19 cellular contexts compared by ENCODE assay signal in genomic region chr7:133804127-133804526, GRCh38.
DNase-seq lines count a peak whose midpoint lies in the region; ATAC-seq, FAIRE-seq and TF ChIP-seq lines count a peak whose summit lies in the region.
"Had no signal": no experiment of that assay in that cellular context is flagged by ENCODE, and none has a peak within 500 bp of the region (broad histone marks: within the 10 kb centered on the region; RNA-seq: fewer than 3 reads in every experiment).

No MANE protein-coding gene starts in this region.

- CTCF ChIA-PET in HEK293T (lab: Yijun Ruan, JAX): no interaction called here

- FAIRE-seq in GM12892 (lab: Jason Lieb, UNC): peak; percentile 44
- FAIRE-seq: H1 had no signal

- H3K4me3 ChIP-seq in OCI-LY3 (ENCODE audit: low read length): no peak overlapping the region
- H3K4me3 ChIP-seq: PC-9, SJCRH30 had no signal

- TF ChIP-seq POLR2A in GM12892 (IDR thresholded peaks at IDR 0.05; ENCODE audit: low read depth, low read length): no peak

- H4K20me1 ChIP-seq in OCI-LY3 (ENCODE audit: insufficient read depth, low read length): no peaks in the 10 kb centered on the region

- peaks cover 13% of the 10 kb centered on the region for H3K4me1 ChIP-seq in OCI-LY3 (ENCODE audit: low read length)
- H3K4me1 ChIP-seq: Caco-2 had no signal

- peak overlapping the region; percentile 45 for H3K4me2 ChIP-seq in OCI-LY3 (ENCODE audit: low read length)
- H3K4me2 ChIP-seq: KMS-11, PC-9 had no signal

- ATAC-seq in GM18870 (IDR thresholded peaks at IDR 0.05; ENCODE audit: unreplicated experiment) (peak; percentile 68), HG02884 (IDR thresholded peaks at IDR 0.05; ENCODE audit: unreplicated experiment) (peak; percentile 72), HG03354 (IDR thresholded peaks at IDR 0.05; ENCODE audit: poor library complexity, severe bottlenecking, unreplicated experiment) (no peak)
- ATAC-seq: T-helper 17 cell had no signal

- H2AFZ ChIP-seq in OCI-LY3 (ENCODE audit: low read depth, low read length): no peak overlapping the region
- H2AFZ ChIP-seq: PC-9 had no signal

- no peaks in the 10 kb centered on the region for H3K36me3 ChIP-seq in OCI-LY3 (replicated peaks; ENCODE audit: low read depth, low read length)
- H3K36me3 ChIP-seq: SJCRH30 had no signal

- DNase-seq in GM12892 (ENCODE audit: insufficient read length) (no peak), A172 (ENCODE audit: low spot score) (no peak), HEK293T (ENCODE audit: extremely low spot score) (no peak)
- no peak for DNase-seq in activated T-cell treated with anti-CD3 and anti-CD28 coated beads, Interleukin-2, amount 50 U/mL, for 48 hours
- DNase-seq: Caco-2, DMS153, NCI-H146, NCI-H2081 treated with DMSO at 0.1 percent for 48 hours, NCI-H510A treated with DMSO at 0.1 percent for 48 hours, NCI-H82, PC-9, SJCRH30, T-helper 17 cell had no signal

- TF ChIP-seq CTCF in OCI-LY3 (IDR thresholded peaks at IDR 0.05; ENCODE audit: low read depth, low read length): no peak

- H3K27ac ChIP-seq in OCI-LY3 (ENCODE audit: low read length): no peak overlapping the region
- H3K27ac ChIP-seq: KMS-11, PC-9, SJCRH30 had no signal

- H3K9ac ChIP-seq in OCI-LY3 (ENCODE audit: low read length): no peak overlapping the region
- H3K9ac ChIP-seq: KMS-11 had no signal

- H3K27me3 ChIP-seq in OCI-LY3 (ENCODE audit: low read depth, low read length): no peaks in the 10 kb centered on the region
- H3K27me3 ChIP-seq: SJCRH30 had no signal

- H3K79me2 ChIP-seq in OCI-LY3 (ENCODE audit: low read length): no peaks in the 10 kb centered on the region

- POLR2A ChIA-PET in HEK293T (lab: Yijun Ruan, JAX): no interaction called here

- H3K9me3 ChIP-seq in OCI-LY3 (ENCODE audit: insufficient read depth, low read length): no peaks in the 10 kb centered on the region
- H3K9me3 ChIP-seq: Caco-2, SJCRH30 had no signal

TF ChIP-seq in HEK293T, 16 proteins besides CTCF, POLR2A, EP300 and RAD21:
- TF ChIP-seq ARNT (IDR thresholded peaks at IDR 0.05): no peak
- TF ChIP-seq FOXK2 (IDR thresholded peaks at IDR 0.05): no peak
- no peak for TF ChIP-seq NFRKB (IDR thresholded peaks at IDR 0.05)
- no peak for TF ChIP-seq FOXM1 (IDR thresholded peaks at IDR 0.05; ENCODE audit: borderline replicate concordance)
- no peak for TF ChIP-seq SP1 (IDR thresholded peaks at IDR 0.05)
